In the genomic region with DNA sequence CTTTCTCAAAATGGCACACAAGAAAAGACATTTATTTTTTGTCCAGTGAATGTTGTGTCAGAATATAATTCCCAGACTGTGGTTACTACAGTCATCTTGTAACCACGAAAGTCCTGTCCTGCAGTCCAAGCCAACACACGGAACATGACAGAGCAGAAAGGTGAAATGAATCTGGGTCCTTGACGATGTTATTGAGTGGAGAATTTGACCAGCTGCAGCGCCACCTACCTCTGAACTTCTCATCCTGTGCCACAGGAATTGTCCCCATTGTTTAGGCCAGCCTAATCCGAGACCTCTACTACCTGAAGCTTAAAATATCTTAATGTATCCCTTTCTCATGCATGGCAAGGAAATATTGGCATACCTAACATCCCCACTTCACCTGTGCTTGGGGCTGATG, we compare ENCODE assay signal across 1 cellular context.
TF ChIP-seq lines count a peak whose summit lies in the region.

No MANE protein-coding gene starts in this region.

TF ChIP-seq in WTC11, 78 proteins besides CTCF, POLR2A, EP300 and RAD21 (continued from another document):
- TF ChIP-seq, protein P1, sequence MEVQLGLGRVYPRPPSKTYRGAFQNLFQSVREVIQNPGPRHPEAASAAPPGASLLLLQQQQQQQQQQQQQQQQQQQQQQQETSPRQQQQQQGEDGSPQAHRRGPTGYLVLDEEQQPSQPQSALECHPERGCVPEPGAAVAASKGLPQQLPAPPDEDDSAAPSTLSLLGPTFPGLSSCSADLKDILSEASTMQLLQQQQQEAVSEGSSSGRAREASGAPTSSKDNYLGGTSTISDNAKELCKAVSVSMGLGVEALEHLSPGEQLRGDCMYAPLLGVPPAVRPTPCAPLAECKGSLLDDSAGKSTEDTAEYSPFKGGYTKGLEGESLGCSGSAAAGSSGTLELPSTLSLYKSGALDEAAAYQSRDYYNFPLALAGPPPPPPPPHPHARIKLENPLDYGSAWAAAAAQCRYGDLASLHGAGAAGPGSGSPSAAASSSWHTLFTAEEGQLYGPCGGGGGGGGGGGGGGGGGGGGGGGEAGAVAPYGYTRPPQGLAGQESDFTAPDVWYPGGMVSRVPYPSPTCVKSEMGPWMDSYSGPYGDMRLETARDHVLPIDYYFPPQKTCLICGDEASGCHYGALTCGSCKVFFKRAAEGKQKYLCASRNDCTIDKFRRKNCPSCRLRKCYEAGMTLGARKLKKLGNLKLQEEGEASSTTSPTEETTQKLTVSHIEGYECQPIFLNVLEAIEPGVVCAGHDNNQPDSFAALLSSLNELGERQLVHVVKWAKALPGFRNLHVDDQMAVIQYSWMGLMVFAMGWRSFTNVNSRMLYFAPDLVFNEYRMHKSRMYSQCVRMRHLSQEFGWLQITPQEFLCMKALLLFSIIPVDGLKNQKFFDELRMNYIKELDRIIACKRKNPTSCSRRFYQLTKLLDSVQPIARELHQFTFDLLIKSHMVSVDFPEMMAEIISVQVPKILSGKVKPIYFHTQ (CRISPR knock-in tag; IDR thresholded peaks at IDR 0.05), result no peak
- TF ChIP-seq EMX1 (CRISPR knock-in tag; IDR thresholded peaks at IDR 0.05), result no peak
- no peak for TF ChIP-seq FOXK1 (CRISPR knock-in tag; IDR thresholded peaks at IDR 0.05)
- TF ChIP-seq NFYB (CRISPR knock-in tag; conservative IDR thresholded peaks at IDR 0.05; ENCODE audit: low read depth), result no peak
- no peak for TF ChIP-seq ERG (CRISPR knock-in tag; IDR thresholded peaks at IDR 0.05)
